Comparison of ENCODE assay signal across 8 cellular contexts in genomic region chr6:107493158-107494057, GRCh38. TPM values are rescaled to one million over a fixed set of nuclear protein-coding genes. Genes with fewer than 3 reads are reported as not detected.
DNase-seq lines count a peak whose midpoint lies in the region; ATAC-seq and TF ChIP-seq lines count a peak whose summit lies in the region.

No MANE protein-coding gene starts in this region.

- no peaks in the 10 kb centered on the region for H3K9me3 Mint-ChIP-seq in chondrocyte (ENCODE audit: low read depth)

- peaks cover 9% of the 10 kb centered on the region for H3K27me3 ChIP-seq in MG63
- peaks cover 0 to 54% (median 31%) of the 10 kb centered on the region in 7 donors for H3K27me3 ChIP-seq in spleen (replicated peaks in 1 of 7)

- no peak overlapping the region for H3K4me3 ChIP-seq in MG63
- H3K4me3 ChIP-seq in spleen: peak overlapping the region in 2 of 8 donors; percentile 15 to 68

- H3K27ac ChIP-seq in spleen: peak overlapping the region in 5 of 8 donors; percentile 0 to 55 (median 33)

- H3K36me3 ChIP-seq in MG63: no peaks in the 10 kb centered on the region
- no peaks in the 10 kb centered on the region for H3K36me3 ChIP-seq in spleen

- no peaks in the 10 kb centered on the region for H3K27me3 Mint-ChIP-seq in chondrocyte (ENCODE audit: low read depth)

- H3K27ac Mint-ChIP-seq in chondrocyte (ENCODE audit: unreplicated experiment): no peak overlapping the region

- H3K4me3 Mint-ChIP-seq in chondrocyte (ENCODE audit: unreplicated experiment): no peak overlapping the region

- ATAC-seq in left ventricle myocardium superior (peak; percentile 29), HG03039 (IDR thresholded peaks at IDR 0.05; ENCODE audit: unreplicated experiment) (no peak)

- H3K4me1 ChIP-seq in spleen: peaks cover 11 to 71% (median 39%) of the 10 kb centered on the region in 6 donors

- H3K9me3 ChIP-seq in MG63 (no peaks in the 10 kb centered on the region), spleen (no peaks in the 10 kb centered on the region)

- no peak for TF ChIP-seq CTCF in spleen (IDR thresholded peaks at IDR 0.05 in 8 of 11, conservative IDR thresholded peaks at IDR 0.05 in 3 of 11)
- no peak for TF ChIP-seq CTCF in chondrocyte (IDR thresholded peaks at IDR 0.05)

- DNase-seq in MG63 (peak; percentile 12), SK-N-DZ (ENCODE audit: low spot score) (peak; percentile 17), left ventricle myocardium superior (no peak), spleen (no peak), amniotic stem cell (lab: John Stamatoyannopoulos, UW) (no peak), chondrocyte (ENCODE audit: low spot score) (no peak), SKM-1 treated with dmso at 0.1 percent for 144 hours (lab: John Stamatoyannopoulos, UW; ENCODE audit: unreplicated experiment) (no peak)

- intact Hi-C loops in left ventricle myocardium superior (cut with micrococcal nuclease) (loop anchor here (5.0 kb wide), 1 partner anchor 164 kb away; no protein-coding TSS in a partner anchor), spleen (cut with DNase I; ENCODE audit: low total_unique reads) (no loop called here)

- H3K4me1 Mint-ChIP-seq in chondrocyte (ENCODE audit: low read depth): peaks cover 28% of the 10 kb centered on the region

- WGBS in spleen, 5 donors: 50 to 60% (median 55%) methylated on average over 12 of the region's 12 CpGs

- TF ChIP-seq POLR2A in spleen (IDR thresholded peaks at IDR 0.05): no peak

- no peaks in the 10 kb centered on the region for H3K36me3 Mint-ChIP-seq in chondrocyte (ENCODE audit: low read depth)

RNA-seq across cellular contexts. Expression of gene SOBP, which starts 3.5 kb away (rescaled TPM):
- 0.12 and 0.69 TPM in 2 replicates for total RNA-seq in MG63 (2014; rRNA removed; shearing (Covaris generic); ENCODE audit: low replicate concordance)
- 1.8 and 5.2 TPM in 2 replicates for polyA plus RNA-seq in SK-N-DZ (2014; cell fraction: cytosol; rRNA removed)
- polyA plus RNA-seq in SK-N-DZ (2014; cell fraction: nucleus; rRNA removed): 3.0 and 4.4 TPM in 2 replicates
- total RNA-seq in left ventricle myocardium superior (15.3 TPM), spleen (1 to 10 TPM; 1.9 to 7.8 (median 6.9) TPM), chondrocyte (6.6 to 9.8 TPM (median 6.7 TPM) in 3 replicates)
- 1 to 10 TPM in 2 of 3 donors, under 1 TPM in 1; 0.87 to 1.6 (median 1.5) TPM for polyA plus RNA-seq in spleen

RNA-seq across cellular contexts. Expression of gene PDSS2, which starts 34.0 kb away (rescaled TPM):
- total RNA-seq in MG63 (2014; rRNA removed; shearing (Covaris generic); ENCODE audit: low replicate concordance): 13.9 and 24.3 TPM in 2 replicates
- polyA plus RNA-seq in SK-N-DZ (2014; cell fraction: cytosol; rRNA removed): 12.3 and 14.3 TPM in 2 replicates
- 3.4 and 6.2 TPM in 2 replicates for polyA plus RNA-seq in SK-N-DZ (2014; cell fraction: nucleus; rRNA removed)
- total RNA-seq in left ventricle myocardium superior (16.2 TPM), spleen (10 to 100 TPM in 6 of 7 donors, 1 to 10 TPM in 1; 9.8 to 16.6 (median 13.3) TPM), chondrocyte (10.1 to 13.1 TPM (median 10.4 TPM) in 3 replicates)
- polyA plus RNA-seq in spleen: 1 to 10 TPM; 4.3 to 7.4 (median 6.3) TPM

Comparison
In these comparisons a context has a peak if more than half of its experiments do, and no peak if none do; other contexts are left out.
1. DNase-seq: peak in MG63 (single experiment) and SK-N-DZ (single experiment); none in left ventricle myocardium superior (single experiment), spleen (single experiment), amniotic stem cell (single experiment), chondrocyte (single experiment) and SKM-1 treated with dmso at 0.1 percent for 144 hours (single experiment).